17 cellular contexts compared by ENCODE assay signal in the genomic region with DNA sequence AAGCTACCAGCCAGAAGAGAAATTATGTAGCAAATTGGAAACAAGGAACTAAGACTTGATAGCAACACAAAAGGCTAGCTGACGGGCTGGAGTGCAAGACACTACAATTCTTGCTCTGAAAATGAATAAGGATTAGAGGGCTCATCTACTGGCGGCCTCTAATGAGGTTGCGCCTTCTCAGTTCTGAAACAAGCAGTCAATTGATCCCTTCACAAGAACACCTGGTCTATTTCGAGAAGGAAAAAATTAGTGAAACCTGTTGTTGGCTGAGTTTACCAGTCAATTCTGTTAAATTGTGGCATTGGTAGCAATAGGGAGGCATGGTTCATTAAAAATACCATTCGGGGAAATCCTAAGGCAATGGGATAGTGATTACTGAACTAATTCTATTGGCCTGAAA.
A peak's percentile ranks its signal among the peaks of the same experiment; 100 is the strongest.
DNase-seq lines count a peak whose midpoint lies in the region; ATAC-seq, FAIRE-seq and TF ChIP-seq lines count a peak whose summit lies in the region.
"Had no signal": no experiment of that assay in that cellular context is flagged by ENCODE, and none has a peak within 500 bp of the region (broad histone marks: within the 10 kb centered on the region; RNA-seq: fewer than 3 reads in every experiment).

No MANE protein-coding gene starts in this region.

- H3K4me3 ChIP-seq in GM12865 (ENCODE audit: low read depth, low read length): no peak overlapping the region
- no peak overlapping the region for H3K4me3 ChIP-seq in H1 (ENCODE audit: extremely low read depth in 1 of 4, insufficient read depth in 2 of 4, low read depth in 3 of 4, low read length in 4 of 4)

- H2AK5ac ChIP-seq in H1 (ENCODE audit: low read depth, low read length): no peak overlapping the region

- FAIRE-seq in H1 (lab: Jason Lieb, UNC): no peak
- FAIRE-seq: HTR-8/SVneo had no signal

- no peaks in the 10 kb centered on the region for H3K9me3 ChIP-seq in H1 (ENCODE audit: insufficient read depth in 2 of 2, low read depth in 1 of 2, low read length in 1 of 2)

- no peak for TF ChIP-seq CTCF in GM12865 (IDR thresholded peaks at IDR 0.05; ENCODE audit: insufficient read depth, low read depth, low read length, missing control alignments)
- TF ChIP-seq CTCF in H1 (IDR thresholded peaks at IDR 0.05; ENCODE audit: control extremely low read depth in 1 of 3, insufficient read depth in 1 of 3, low read depth in 1 of 3, low read length in 3 of 3): no peak

- DNase-seq in GM12865 (ENCODE audit: low read depth): peak; percentile 80
- DNase-seq in NCI-H82 treated with DMSO at 0.1 percent for 48 hours (lab: John Stamatoyannopoulos, UW; ENCODE audit: unreplicated experiment): peak; percentile 52
- DNase-seq in H1 (ENCODE audit: low read depth in 1 of 2, low spot score in 2 of 2): no peak
- DNase-seq in HCEC 1CT: no peak
- DNase-seq in NCI-H2081 treated with DMSO at 0.1 percent for 48 hours (lab: John Stamatoyannopoulos, UW): no peak
- no peak for DNase-seq in ureter (ENCODE audit: low spot score)
- DNase-seq: ACHN, AML-193, H9, NCI-H1436, NCI-H2029, NCI-H510A treated with DMSO at 0.1 percent for 48 hours, SW 1271 had no signal

- no peak overlapping the region for H2BK120ac ChIP-seq in H1 (replicated peaks; ENCODE audit: low read depth, low read length)

- POLR2A ChIA-PET in H1 (lab: Charles Lee; ENCODE audit: partially characterized antibody): no interaction called here

- no peak for TF ChIP-seq EP300 in H1 (IDR thresholded peaks at IDR 0.05; ENCODE audit: borderline replicate concordance in 1 of 2, low read depth in 2 of 2, low read length in 2 of 2)

- H3K79me2 ChIP-seq in H1 (ENCODE audit: control insufficient read depth in 1 of 2, insufficient read depth in 2 of 2, low read length in 2 of 2): no peaks in the 10 kb centered on the region

- no peak overlapping the region for H2BK15ac ChIP-seq in H1 (ENCODE audit: low read length)

- no peak overlapping the region for H3K27ac ChIP-seq in H1 (ENCODE audit: low read depth, low read length)
- H3K27ac ChIP-seq: HL-60 had no signal

- no peak for TF ChIP-seq POLR2A in H1 (IDR thresholded peaks at IDR 0.05; ENCODE audit: control extremely low read depth in 1 of 2, low read depth in 2 of 2, low read length in 2 of 2)

- WGBS in H1 (ENCODE audit: extremely low coverage in 1 of 2, insufficient coverage in 1 of 2, insufficient read length in 1 of 2, insufficient replicate concordance in 2 of 2, low coverage in 1 of 2, low lambda C conversion rate in 2 of 2, missing lambda C conversion rate in 1 of 2), 2 experiments: 69% methylated on average over 5 of the region's 5 CpGs; no CpG with 5 or more reads in 1 of the 2 experiments

- no peak overlapping the region for H3K4ac ChIP-seq in H1 (replicated peaks; ENCODE audit: insufficient read length, low read depth, low read length)

- H2BK20ac ChIP-seq in H1 (ENCODE audit: low read length): no peak overlapping the region

- H3K4me1 ChIP-seq in H1 (replicated peaks in 1 of 4; ENCODE audit: control insufficient read depth in 3 of 4, insufficient read depth in 4 of 4, low read length in 3 of 4): peaks cover 13 to 17% (median 15%) of the 10 kb centered on the region in 4 experiments

- H3K23ac ChIP-seq in H1 (ENCODE audit: insufficient read length): no peak overlapping the region

- H3K27me3 ChIP-seq in H1 (replicated peaks in 1 of 4; ENCODE audit: control insufficient read depth in 3 of 4, extremely low read depth in 1 of 4, insufficient read depth in 3 of 4, low read length in 3 of 4): no peaks in the 10 kb centered on the region; a peak in 1 of 7 replicates

- H3K36me3 ChIP-seq in H1 (ENCODE audit: control insufficient read depth in 2 of 4, insufficient read depth in 4 of 4, low read length in 3 of 4): no peaks in the 10 kb centered on the region

- CTCF ChIA-PET in H1 (lab: Charles Lee; ENCODE audit: partially characterized antibody): interaction anchor here (1.5 kb wide), 1 partner anchor 30 kb away, joined by 3 read pairs; no protein-coding TSS in a partner anchor

- H3K14ac ChIP-seq in H1 (ENCODE audit: insufficient read length): no peak overlapping the region

- no peak overlapping the region for H4K5ac ChIP-seq in H1 (ENCODE audit: insufficient read length, low read depth, low read length)

- ATAC-seq in GM18868 (IDR thresholded peaks at IDR 0.05; ENCODE audit: unreplicated experiment): peak; percentile 53
- no peak for ATAC-seq in GM21367 (IDR thresholded peaks at IDR 0.05; ENCODE audit: unreplicated experiment)

- no peak overlapping the region for H2BK12ac ChIP-seq in H1 (ENCODE audit: low read depth, low read length)

- no peak for TF ChIP-seq RAD21 in H1 (IDR thresholded peaks at IDR 0.05 in 1 of 2, conservative IDR thresholded peaks at IDR 0.05 in 1 of 2; ENCODE audit: low read depth in 2 of 2, low read length in 2 of 2)

- no peaks in the 10 kb centered on the region for H3K79me1 ChIP-seq in H1 (ENCODE audit: low read depth, low read length)

- peak overlapping the region; percentile 21; the same call in 1 of the 2 replicates for H2AFZ ChIP-seq in H1 (ENCODE audit: low read length)

- H3K23me2 ChIP-seq in H1 (ENCODE audit: low read depth, low read length): no peaks in the 10 kb centered on the region

- H2BK5ac ChIP-seq in H1 (ENCODE audit: low read depth, low read length): no peak overlapping the region

- H4K20me1 ChIP-seq in H1 (replicated peaks in 1 of 2; ENCODE audit: control insufficient read depth in 1 of 2, insufficient read depth in 2 of 2, low read length in 2 of 2): no peaks in the 10 kb centered on the region

- no peak overlapping the region for H4K91ac ChIP-seq in H1 (replicated peaks; ENCODE audit: insufficient read length, low read length)

- H4K8ac ChIP-seq in H1 (ENCODE audit: extremely low read depth, insufficient read depth, low read length): no peak overlapping the region

- no peak overlapping the region for H3K56ac ChIP-seq in H1 (replicated peaks; ENCODE audit: insufficient read length, low read depth, low read length)

- peak overlapping the region in 1 of 2 experiments; percentile 13; a peak in 1 of 4 replicates for H3K4me2 ChIP-seq in H1 (ENCODE audit: insufficient read depth in 1 of 2, low read depth in 2 of 2, low read length in 2 of 2)

- no peak overlapping the region for H3K18ac ChIP-seq in H1 (ENCODE audit: extremely low read depth, low read length)

- no peak overlapping the region for H3K9ac ChIP-seq in H1 (replicated peaks in 1 of 4; ENCODE audit: extremely low read depth in 1 of 4, low read depth in 3 of 4, low read length in 3 of 4)

TF ChIP-seq in H1, 55 proteins besides CTCF, POLR2A, EP300 and RAD21:
- TF ChIP-seq CTBP2 (IDR thresholded peaks at IDR 0.05; ENCODE audit: borderline replicate concordance, insufficient read depth, insufficient read length, low read length) (no peak), POU5F1 (IDR thresholded peaks at IDR 0.05; ENCODE audit: low read depth, low read length) (no peak), TCF12 (IDR thresholded peaks at IDR 0.05; ENCODE audit: low read depth, low read length) (no peak), MAFK (IDR thresholded peaks at IDR 0.05; ENCODE audit: low read depth, low read length) (no peak), ZNF274 (IDR thresholded peaks at IDR 0.05; ENCODE audit: borderline replicate concordance, extremely low read depth, low read length) (no peak), JUN (IDR thresholded peaks at IDR 0.05; ENCODE audit: low read depth, low read length) (no peak), RBBP5 (IDR thresholded peaks at IDR 0.05; ENCODE audit: borderline replicate concordance, low read depth, low read length) (no peak), CEBPB (IDR thresholded peaks at IDR 0.05; ENCODE audit: low read depth, low read length) (no peak)
- TF ChIP-seq, protein P1, sequence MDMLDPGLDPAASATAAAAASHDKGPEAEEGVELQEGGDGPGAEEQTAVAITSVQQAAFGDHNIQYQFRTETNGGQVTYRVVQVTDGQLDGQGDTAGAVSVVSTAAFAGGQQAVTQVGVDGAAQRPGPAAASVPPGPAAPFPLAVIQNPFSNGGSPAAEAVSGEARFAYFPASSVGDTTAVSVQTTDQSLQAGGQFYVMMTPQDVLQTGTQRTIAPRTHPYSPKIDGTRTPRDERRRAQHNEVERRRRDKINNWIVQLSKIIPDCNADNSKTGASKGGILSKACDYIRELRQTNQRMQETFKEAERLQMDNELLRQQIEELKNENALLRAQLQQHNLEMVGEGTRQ (IDR thresholded peaks at IDR 0.05; ENCODE audit: low read length): no peak

Comparison
In these comparisons a context has a peak if more than half of its experiments do, and no peak if none do; other contexts are left out.
1. DNase-seq: peak in GM12865 (single experiment) and NCI-H82 treated with DMSO at 0.1 percent for 48 hours (single experiment); none in H1 (0 of 2), HCEC 1CT (single experiment), NCI-H2081 treated with DMSO at 0.1 percent for 48 hours (single experiment) and ureter (single experiment).